ENCODE assay signal across 16 cellular contexts in genomic region chr5:177966009-177966838, GRCh38.
DNase-seq lines count a peak whose midpoint lies in the region.
"Had no signal": no experiment of that assay in that cellular context is flagged by ENCODE, and none has a peak within 500 bp of the region (broad histone marks: within the 10 kb centered on the region; RNA-seq: fewer than 3 reads in every experiment).

No MANE protein-coding gene starts in this region.

- peak; percentile 16 to 22 for DNase-seq in activated CD4-positive, alpha-beta T cell treated with anti-CD3 and anti-CD28 coated beads, Interleukin-2, amount 50 U/mL, for 4 hours
- DNase-seq in activated CD4-positive, alpha-beta T cell treated with anti-CD3 and anti-CD28 coated beads for 1 hour: no peak
- DNase-seq in stimulated activated CD4-positive, alpha-beta T cell treated with anti-CD3 and anti-CD28 coated beads, Interleukin-2, amount 100 ng/mL, for 4 hours (ENCODE audit: low read depth): peak; percentile 27
- no peak for DNase-seq in stimulated activated CD4-positive, alpha-beta T cell treated with anti-CD3 and anti-CD28 coated beads, Interleukin-2, amount 100 ng/mL, for 24 hours
- DNase-seq in islet precursor cell (peak; percentile 22), NCI-H2196 treated with DMSO at 0.1 percent for 48 hours (lab: John Stamatoyannopoulos, UW; ENCODE audit: unreplicated experiment) (no peak), NCI-H524 treated with DMSO at 0.1 percent for 48 hours (lab: John Stamatoyannopoulos, UW) (no peak)
- DNase-seq: GM23248, HCEC 1CT, KG1, NCI-H1092, NCI-H1436, NCI-H187 treated with DMSO at 0.1 percent for 48 hours, NCI-H2107, NCI-H748 treated with DMSO at 0.1 percent for 48 hours, SHP77 treated with DMSO at 0.1 percent for 48 hours had no signal

Comparison
In these comparisons a context has a peak if more than half of its experiments do, and no peak if none do; other contexts are left out.
1. DNase-seq: peak in activated CD4-positive, alpha-beta T cell treated with anti-CD3 and anti-CD28 coated beads, Interleukin-2, amount 50 U/mL, for 4 hours (2 of 2), stimulated activated CD4-positive, alpha-beta T cell treated with anti-CD3 and anti-CD28 coated beads, Interleukin-2, amount 100 ng/mL, for 4 hours (single experiment) and islet precursor cell (single experiment); none in activated CD4-positive, alpha-beta T cell treated with anti-CD3 and anti-CD28 coated beads for 1 hour (single experiment), stimulated activated CD4-positive, alpha-beta T cell treated with anti-CD3 and anti-CD28 coated beads, Interleukin-2, amount 100 ng/mL, for 24 hours (0 of 2), NCI-H2196 treated with DMSO at 0.1 percent for 48 hours (single experiment) and NCI-H524 treated with DMSO at 0.1 percent for 48 hours (single experiment).